ENCODE assay signal across 20 cellular contexts in genomic region chr5:67620386-67621039, GRCh38.
DNase-seq lines count a peak whose midpoint lies in the region; ATAC-seq and TF ChIP-seq lines count a peak whose summit lies in the region.
"Had no signal": no experiment of that assay in that cellular context is flagged by ENCODE, and none has a peak within 500 bp of the region (broad histone marks: within the 10 kb centered on the region; RNA-seq: fewer than 3 reads in every experiment).

No MANE protein-coding gene starts in this region.

- no peak overlapping the region for H3K4me2 ChIP-seq in mammary epithelial cell (ENCODE audit: insufficient read depth, low read depth, low read length)
- no peak overlapping the region for H3K4me2 ChIP-seq in neural progenitor cell

- H3K36me3 Mint-ChIP-seq in neural progenitor cell, result no peaks in the 10 kb centered on the region
- no peaks in the 10 kb centered on the region for H3K36me3 Mint-ChIP-seq in CD4-positive, alpha-beta memory T cell
- H3K36me3 Mint-ChIP-seq in activated CD4-positive, alpha-beta T cell treated with anti-CD3 and anti-CD28 coated beads for 36 hours (ENCODE audit: low read depth), result no peaks in the 10 kb centered on the region
- H3K36me3 Mint-ChIP-seq: activated naive CD8-positive, alpha-beta T cell treated with anti-CD3 and anti-CD28 coated beads, Interleukin-2, amount 10 ng/mL, durations not matched to agents 7 days and 5 days; naive thymus-derived CD4-positive, alpha-beta T cell had no signal

- H3K4me3 Mint-ChIP-seq in neural progenitor cell, result no peak overlapping the region
- H3K4me3 Mint-ChIP-seq in CD4-positive, alpha-beta memory T cell, result no peak overlapping the region
- no peak overlapping the region for H3K4me3 Mint-ChIP-seq in activated CD4-positive, alpha-beta T cell treated with anti-CD3 and anti-CD28 coated beads for 36 hours
- H3K4me3 Mint-ChIP-seq: activated naive CD8-positive, alpha-beta T cell treated with anti-CD3 and anti-CD28 coated beads, Interleukin-2, amount 10 ng/mL, durations not matched to agents 7 days and 5 days; activated T-helper 17 cell treated with anti-CD3 and anti-CD28 coated beads, Interleukin-2, amount 50 U/mL, for 72 hours; naive thymus-derived CD4-positive, alpha-beta T cell had no signal

- H3K4me1 Mint-ChIP-seq in neural progenitor cell, result peaks cover 23% of the 10 kb centered on the region
- no peaks in the 10 kb centered on the region for H3K4me1 Mint-ChIP-seq in CD4-positive, alpha-beta memory T cell
- peaks cover 18% of the 10 kb centered on the region for H3K4me1 Mint-ChIP-seq in activated CD4-positive, alpha-beta T cell treated with anti-CD3 and anti-CD28 coated beads for 36 hours
- H3K4me1 Mint-ChIP-seq: activated naive CD8-positive, alpha-beta T cell treated with anti-CD3 and anti-CD28 coated beads, Interleukin-2, amount 10 ng/mL, durations not matched to agents 7 days and 5 days had no signal

- DNase-seq in DMS53 (lab: John Stamatoyannopoulos, UW) (peak; percentile 29), DMS53 treated with DMSO at 0.1 percent for 48 hours (lab: John Stamatoyannopoulos, UW; ENCODE audit: unreplicated experiment) (no peak), mammary epithelial cell (peak; percentile 17), neural progenitor cell (ENCODE audit: low spot score) (no peak), cerebellum (ENCODE audit: low spot score) (no peak)
- DNase-seq in CD4-positive, alpha-beta memory T cell, result no peak
- DNase-seq in activated CD4-positive, alpha-beta T cell treated with anti-CD3 and anti-CD28 coated beads for 36 hours, result no peak
- DNase-seq: activated CD4-positive, alpha-beta T cell treated with anti-CD3 and anti-CD28 coated beads for 48 hours; activated naive CD8-positive, alpha-beta T cell treated with anti-CD3 and anti-CD28 coated beads, Interleukin-2, amount 10 ng/mL, durations not matched to agents 7 days and 5 days; hypothalamus; kidney; naive thymus-derived CD4-positive, alpha-beta T cell; NCI-H1048; NCI-H345; stomach had no signal

- H2AFZ ChIP-seq in mammary epithelial cell (ENCODE audit: low read depth, low read length) (peak overlapping the region; percentile 58), neural progenitor cell (replicated peaks) (no peak overlapping the region)

- TF ChIP-seq CTCF in HEK293 (tag by site-specific recombination; IDR thresholded peaks at IDR 0.05), result no peak
- TF ChIP-seq CTCF in mammary epithelial cell (conservative IDR thresholded peaks at IDR 0.05 in 1 of 2, IDR thresholded peaks at IDR 0.05 in 1 of 2; ENCODE audit: extremely low read depth in 1 of 2, insufficient read depth in 1 of 2, low read depth in 1 of 2, low read length in 2 of 2), result no peak
- TF ChIP-seq CTCF in neural progenitor cell (IDR thresholded peaks at IDR 0.05), result no peak

- no peak for ATAC-seq in activated CD4-positive, alpha-beta T cell treated with anti-CD3 and anti-CD28 coated beads for 36 hours
- ATAC-seq: naive thymus-derived CD4-positive, alpha-beta T cell; Right ventricle myocardium inferior had no signal

- H3K27me3 ChIP-seq in mammary epithelial cell (ENCODE audit: insufficient read depth, low read length) (no peaks in the 10 kb centered on the region), neural progenitor cell (no peaks in the 10 kb centered on the region)
- no peaks in the 10 kb centered on the region for H3K27me3 ChIP-seq in CD4-positive, alpha-beta memory T cell (ENCODE audit: insufficient read depth, low read length)
- H3K27me3 ChIP-seq: stomach had no signal

- H3K9me3 Mint-ChIP-seq in neural progenitor cell, result no peaks in the 10 kb centered on the region
- H3K9me3 Mint-ChIP-seq in CD4-positive, alpha-beta memory T cell, result peaks cover 0 to 2% (median 0%) of the 10 kb centered on the region in 8 donors
- H3K9me3 Mint-ChIP-seq in activated CD4-positive, alpha-beta T cell treated with anti-CD3 and anti-CD28 coated beads for 36 hours (ENCODE audit: low read depth), result no peaks in the 10 kb centered on the region
- H3K9me3 Mint-ChIP-seq: activated T-helper 17 cell treated with anti-CD3 and anti-CD28 coated beads, Interleukin-2, amount 50 U/mL, for 72 hours had no signal

- no peak overlapping the region for H3K4me3 ChIP-seq in HEK293 (ENCODE audit: low read depth, low read length)
- H3K4me3 ChIP-seq in mammary epithelial cell (replicated peaks in 1 of 3; ENCODE audit: insufficient read depth in 1 of 3, low read depth in 2 of 3, low read length in 3 of 3), result no peak overlapping the region
- no peak overlapping the region for H3K4me3 ChIP-seq in neural progenitor cell
- H3K4me3 ChIP-seq in CD4-positive, alpha-beta memory T cell (ENCODE audit: low read length in 2 of 2), result no peak overlapping the region
- H3K4me3 ChIP-seq: coronary artery, stomach had no signal

- peaks cover 23% of the 10 kb centered on the region for H3F3A ChIP-seq in neural progenitor cell (ENCODE audit: low read depth)

- H3K27me3 Mint-ChIP-seq in neural progenitor cell (ENCODE audit: insufficient read depth, low read depth), result peaks cover 4% of the 10 kb centered on the region
- no peaks in the 10 kb centered on the region for H3K27me3 Mint-ChIP-seq in CD4-positive, alpha-beta memory T cell
- peaks cover 2% of the 10 kb centered on the region for H3K27me3 Mint-ChIP-seq in activated CD4-positive, alpha-beta T cell treated with anti-CD3 and anti-CD28 coated beads for 36 hours
- H3K27me3 Mint-ChIP-seq: activated T-helper 17 cell treated with anti-CD3 and anti-CD28 coated beads, Interleukin-2, amount 50 U/mL, for 72 hours had no signal

- in situ Hi-C loops in mammary epithelial cell (cut with MboI; ENCODE audit: low sequenced_read_pairs in 2 of 2), result no loop called here

- CTCF ChIA-PET in HEK293 (lab: Yijun Ruan, JAX), result interaction anchor here (0.6 to 0.9 kb wide), 3 partner anchors 340 to 702 kb away, joined by 3 to 4 read pairs (median 3); no protein-coding TSS in a partner anchor
- CTCF ChIA-PET in mammary epithelial cell (lab: Charles Lee; ENCODE audit: low non-redundant PET), result interaction anchor here (0.6 kb wide), 1 partner anchor 45 kb away, joined by 4 read pairs; no protein-coding TSS in a partner anchor
- CTCF ChIA-PET in CD4-positive, alpha-beta memory T cell (lab: Charles Lee; ENCODE audit: partially characterized antibody), result no interaction called here
- CTCF ChIA-PET in activated CD4-positive, alpha-beta T cell treated with anti-CD3 and anti-CD28 coated beads for 36 hours (lab: Charles Lee), result no interaction called here

- no TSS peak for BruUV-seq in mammary epithelial cell (replicated peaks; lab: Mats Ljungman, UMichigan)

- dilution Hi-C loops in mammary epithelial cell (cut with HindIII; ENCODE audit: low sequenced_read_pairs), result no loop called here

- peak overlapping the region; percentile 48 for H3K27ac Mint-ChIP-seq in neural progenitor cell
- no peak overlapping the region for H3K27ac Mint-ChIP-seq in CD4-positive, alpha-beta memory T cell
- no peak overlapping the region for H3K27ac Mint-ChIP-seq in activated CD4-positive, alpha-beta T cell treated with anti-CD3 and anti-CD28 coated beads for 36 hours
- H3K27ac Mint-ChIP-seq: activated naive CD8-positive, alpha-beta T cell treated with anti-CD3 and anti-CD28 coated beads, Interleukin-2, amount 10 ng/mL, durations not matched to agents 7 days and 5 days; activated T-helper 17 cell treated with anti-CD3 and anti-CD28 coated beads, Interleukin-2, amount 50 U/mL, for 72 hours had no signal

- no peaks in the 10 kb centered on the region for H3K9me3 ChIP-seq in HEK293 (ENCODE audit: control insufficient read depth, insufficient read depth, low read depth, low read length)
- no peaks in the 10 kb centered on the region for H3K9me3 ChIP-seq in mammary epithelial cell (replicated peaks; ENCODE audit: insufficient read depth, low read length)
- no peaks in the 10 kb centered on the region for H3K9me3 ChIP-seq in neural progenitor cell (ENCODE audit: low read depth)
- H3K9me3 ChIP-seq in CD4-positive, alpha-beta memory T cell (ENCODE audit: control insufficient read depth in 1 of 2, low read length in 2 of 2), result no peaks in the 10 kb centered on the region
- H3K9me3 ChIP-seq: stomach had no signal

- H3K27ac ChIP-seq in HEK293 (ENCODE audit: extremely low read depth, low read depth, low read length) (no peak overlapping the region), mammary epithelial cell (ENCODE audit: insufficient read depth, low read depth, low read length) (no peak overlapping the region), neural progenitor cell (no peak overlapping the region)
- H3K27ac ChIP-seq in CD4-positive, alpha-beta memory T cell (ENCODE audit: low read depth, low read length), result no peak overlapping the region
- H3K27ac ChIP-seq: 22Rv1, coronary artery, stomach had no signal

- H3K79me2 ChIP-seq in mammary epithelial cell (ENCODE audit: insufficient read depth, low read length) (no peaks in the 10 kb centered on the region), neural progenitor cell (ENCODE audit: low read depth) (no peaks in the 10 kb centered on the region)

- no peaks in the 10 kb centered on the region for H3K4me1 ChIP-seq in HEK293 (ENCODE audit: control insufficient read depth, insufficient read depth, low read length)
- peaks cover 9% of the 10 kb centered on the region for H3K4me1 ChIP-seq in mammary epithelial cell (ENCODE audit: insufficient read depth, low read length)
- H3K4me1 ChIP-seq in neural progenitor cell, result peaks cover 40% of the 10 kb centered on the region
- H3K4me1 ChIP-seq in CD4-positive, alpha-beta memory T cell (ENCODE audit: insufficient read depth, low read length), result no peaks in the 10 kb centered on the region
- H3K4me1 ChIP-seq: stomach had no signal

- no peaks in the 10 kb centered on the region for H3K36me3 ChIP-seq in HEK293 (ENCODE audit: control insufficient read depth in 2 of 2, insufficient read depth in 1 of 2, low read length in 2 of 2)
- no peaks in the 10 kb centered on the region for H3K36me3 ChIP-seq in mammary epithelial cell (ENCODE audit: insufficient read depth, low read length)
- no peaks in the 10 kb centered on the region for H3K36me3 ChIP-seq in neural progenitor cell
- H3K36me3 ChIP-seq in CD4-positive, alpha-beta memory T cell (ENCODE audit: insufficient read depth, low read length), result no peaks in the 10 kb centered on the region
- H3K36me3 ChIP-seq: stomach had no signal

- intact Hi-C loops in mammary epithelial cell (cut with micrococcal nuclease), result loop anchor here (10.0 kb wide), 1 partner anchor 376 kb away; no protein-coding TSS in a partner anchor
- intact Hi-C loops in CD4-positive, alpha-beta memory T cell (cut with micrococcal nuclease), result no loop called here
- intact Hi-C loops in activated CD4-positive, alpha-beta T cell treated with anti-CD3 and anti-CD28 coated beads for 36 hours (cut with DNase I, micrococcal nuclease), result no loop called here

- POLR2A ChIA-PET in HEK293 (lab: Yijun Ruan, JAX), result no interaction called here
- POLR2A ChIA-PET in CD4-positive, alpha-beta memory T cell (lab: Charles Lee; ENCODE audit: partially characterized antibody), result no interaction called here
- POLR2A ChIA-PET in activated CD4-positive, alpha-beta T cell treated with anti-CD3 and anti-CD28 coated beads for 36 hours (lab: Charles Lee), result no interaction called here

- no peaks in the 10 kb centered on the region for H4K20me1 ChIP-seq in mammary epithelial cell (ENCODE audit: insufficient read depth, low read length)
- no peaks in the 10 kb centered on the region for H4K20me1 ChIP-seq in neural progenitor cell (ENCODE audit: low read depth)

- WGBS in mammary epithelial cell (ENCODE audit: low coverage, missing lambda C conversion rate), result 70% methylated on average over 4 of the region's 5 CpGs

- no peak overlapping the region for H3K9ac ChIP-seq in mammary epithelial cell (ENCODE audit: insufficient read depth, low read length)
- no peak overlapping the region for H3K9ac ChIP-seq in neural progenitor cell

Comparison
In these comparisons a context has a peak if more than half of its experiments do, and no peak if none do; other contexts are left out.
1. DNase-seq: peak in DMS53 (single experiment) and mammary epithelial cell (single experiment); none in DMS53 treated with DMSO at 0.1 percent for 48 hours (single experiment), neural progenitor cell (single experiment), cerebellum (single experiment), CD4-positive, alpha-beta memory T cell (0 of 5) and activated CD4-positive, alpha-beta T cell treated with anti-CD3 and anti-CD28 coated beads for 36 hours (single experiment).
2. CTCF ChIA-PET loops: an anchor here in HEK293 (0.6 to 0.9 kb wide) and mammary epithelial cell (0.6 kb wide); none called in CD4-positive, alpha-beta memory T cell and activated CD4-positive, alpha-beta T cell treated with anti-CD3 and anti-CD28 coated beads for 36 hours.